8 cellular contexts compared by ENCODE assay signal in the genomic region with DNA sequence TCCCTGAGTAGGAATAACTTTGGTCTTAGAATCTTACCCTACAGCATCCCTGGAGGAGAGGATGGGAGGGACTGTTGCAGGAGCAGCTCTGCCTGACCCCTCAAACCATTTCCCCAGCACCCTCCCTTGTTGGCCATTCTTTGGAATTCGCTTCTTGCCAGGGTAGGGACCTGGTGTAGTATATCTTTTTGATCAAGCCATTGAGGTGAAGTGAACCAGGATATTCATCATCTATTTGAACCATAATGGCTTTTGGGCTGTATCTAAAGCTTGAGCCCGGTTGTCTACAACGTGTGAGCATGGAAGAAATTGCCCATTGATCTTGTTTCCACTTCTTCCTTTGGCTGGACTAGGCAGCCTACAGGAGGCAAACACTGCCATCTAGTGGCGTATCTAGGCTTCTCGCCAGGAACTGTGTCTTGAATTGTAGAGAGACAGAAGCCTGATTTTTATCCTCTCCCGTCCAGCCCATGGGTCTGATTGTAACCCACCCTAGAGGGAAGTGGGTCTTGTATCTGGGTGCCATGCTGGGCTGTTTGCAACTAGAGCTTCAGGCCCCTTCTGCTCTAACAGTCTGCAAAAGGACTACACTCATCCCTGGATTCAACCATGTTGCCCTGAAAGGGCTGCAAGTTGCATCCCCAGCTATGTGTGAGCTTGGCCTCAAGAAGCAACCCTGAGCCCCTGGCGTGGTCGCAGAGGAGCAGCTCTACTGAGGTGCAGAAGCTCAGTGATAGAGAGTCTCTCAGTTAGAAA.
A peak's percentile ranks its signal among the peaks of the same experiment; 100 is the strongest.
DNase-seq lines count a peak whose midpoint lies in the region; ATAC-seq, FAIRE-seq and TF ChIP-seq lines count a peak whose summit lies in the region.

No MANE protein-coding gene starts in this region.

- 14% methylated on average over 8 of the region's 8 CpGs for WGBS in HepG2 (ENCODE audit: low lambda C conversion rate)

- peaks cover 0 to 2% (median 0%) of the 10 kb centered on the region in 4 donors for H3K4me1 Mint-ChIP-seq in CD4-positive, CD25-positive, alpha-beta regulatory T cell

- BruUV-seq in HepG2 (replicated peaks; lab: Mats Ljungman, UMichigan): no TSS peak

- peaks cover 22% of the 10 kb centered on the region for H3K27me3 Mint-ChIP-seq in CD4-positive, CD25-positive, alpha-beta regulatory T cell

- H3K9me3 ChIP-seq in CD4-positive, CD25-positive, alpha-beta regulatory T cell (ENCODE audit: control insufficient read depth in 2 of 2, low read length in 2 of 2): no peaks in the 10 kb centered on the region
- H3K9me3 ChIP-seq in HEK293 (ENCODE audit: control insufficient read depth, insufficient read depth, low read depth, low read length) (no peaks in the 10 kb centered on the region), HepG2 (ENCODE audit: low read length) (no peaks in the 10 kb centered on the region)

- H3K27ac ChIP-seq in CD4-positive, CD25-positive, alpha-beta regulatory T cell (ENCODE audit: insufficient read depth, low read length, poor library complexity, severe bottlenecking): no peak overlapping the region
- H3K27ac ChIP-seq in HEK293 (ENCODE audit: extremely low read depth, low read depth, low read length) (no peak overlapping the region), HepG2 (ENCODE audit: extremely low read length, insufficient read depth, low read length) (no peak overlapping the region)

- POLR2A ChIA-PET in HEK293 (lab: Yijun Ruan, JAX): interaction anchor here (1.0 kb wide), 2 partner anchors 91 to 526 kb away, joined by 3 to 4 read pairs; partner anchors contain the start of gene KALRN
- POLR2A ChIA-PET in HepG2 (lab: Yijun Ruan, JAX): no interaction called here

- intact Hi-C loops in HepG2 (cut with micrococcal nuclease; ENCODE audit: unreplicated experiment): loop anchor here (2.0 to 10.0 kb wide), 2 partner anchors 185 to 209 kb away; no protein-coding TSS in a partner anchor

- no peak overlapping the region for H3K4me2 ChIP-seq in HepG2 (ENCODE audit: low read depth, low read length)

- H3K4me1 ChIP-seq in CD4-positive, CD25-positive, alpha-beta regulatory T cell (ENCODE audit: control insufficient read depth, insufficient read depth, low read length, poor library complexity, severe bottlenecking): no peaks in the 10 kb centered on the region
- H3K4me1 ChIP-seq in HEK293 (ENCODE audit: control insufficient read depth, insufficient read depth, low read length): peaks cover 2% of the 10 kb centered on the region; the same call in 1 of the 2 replicates
- H3K4me1 ChIP-seq in HepG2 (ENCODE audit: insufficient read depth, low read length): peaks cover 4% of the 10 kb centered on the region

- no peaks in the 10 kb centered on the region for H3K79me2 ChIP-seq in HepG2 (ENCODE audit: insufficient read depth, low read length)

- CTCF ChIA-PET in HEK293 (lab: Yijun Ruan, JAX) (interaction anchor here (0.6 to 8.0 kb wide), 55 partner anchors 9 to 908 kb away, joined by 3 to 96 read pairs (median 4); no protein-coding TSS in a partner anchor), HepG2 (lab: Yijun Ruan, JAX; ENCODE audit: low intra/inter-chr PET ratio, low total read pairs) (interaction anchor here (0.8 to 2.5 kb wide), 3 partner anchors 67 to 543 kb away, joined by 3 to 27 read pairs (median 6); no protein-coding TSS in a partner anchor)

- no peak overlapping the region for H3K27ac Mint-ChIP-seq in CD4-positive, CD25-positive, alpha-beta regulatory T cell

- no peak overlapping the region for H2AFZ ChIP-seq in HepG2 (ENCODE audit: low read length)

- TF ChIP-seq POLR2A in HepG2 (IDR thresholded peaks at IDR 0.05; ENCODE audit: insufficient read depth in 1 of 2, low read depth in 2 of 2, low read length in 2 of 2): no peak

- peak; percentile 98 for FAIRE-seq in HepG2 (lab: Jason Lieb, UNC)

- no peaks in the 10 kb centered on the region for H3K36me3 ChIP-seq in CD4-positive, CD25-positive, alpha-beta regulatory T cell (ENCODE audit: control insufficient read depth, insufficient read depth, low read length)
- H3K36me3 ChIP-seq in HEK293 (ENCODE audit: control insufficient read depth in 2 of 2, insufficient read depth in 1 of 2, low read length in 2 of 2) (no peaks in the 10 kb centered on the region), HepG2 (replicated peaks in 1 of 2; ENCODE audit: control insufficient read depth in 1 of 2, insufficient read depth in 2 of 2, low read length in 2 of 2) (no peaks in the 10 kb centered on the region)

- H3K4me3 ChIP-seq in CD4-positive, CD25-positive, alpha-beta regulatory T cell (ENCODE audit: low read depth, low read length): no peak overlapping the region
- H3K4me3 ChIP-seq in HEK293 (ENCODE audit: low read depth, low read length) (no peak overlapping the region), choroid plexus epithelial cell (ENCODE audit: low read depth, low read length) (no peak overlapping the region), HepG2 (replicated peaks in 1 of 3; ENCODE audit: insufficient read depth in 1 of 3, low read depth in 2 of 3, low read length in 3 of 3) (no peak overlapping the region)

- H3K36me3 Mint-ChIP-seq in CD4-positive, CD25-positive, alpha-beta regulatory T cell: no peaks in the 10 kb centered on the region

- TF ChIP-seq CTCF in HEK293 (tag by site-specific recombination; IDR thresholded peaks at IDR 0.05): peak; percentile 68
- peak; percentile 95 for TF ChIP-seq CTCF in choroid plexus epithelial cell (conservative IDR thresholded peaks at IDR 0.05; ENCODE audit: low read depth, low read length)
- TF ChIP-seq CTCF in HepG2 (CRISPR knock-in tag; IDR thresholded peaks at IDR 0.05): peak; percentile 92

- peak; percentile 16 to 69 (median 50) for DNase-seq in CD4-positive, CD25-positive, alpha-beta regulatory T cell
- DNase-seq in NCI-H226: peak; percentile 35
- DNase-seq in activated CD4-positive, alpha-beta T cell treated with anti-CD3 and anti-CD28 coated beads for 24 hours (ENCODE audit: low read depth in 2 of 2): peak; percentile 30 to 44
- DNase-seq in choroid plexus epithelial cell (ENCODE audit: low read depth): peak; percentile 92
- DNase-seq in HepG2 (ENCODE audit: low spot score): peak; percentile 60
- DNase-seq in stimulated activated CD4-positive, alpha-beta T cell treated with anti-CD3 and anti-CD28 coated beads, Interleukin-4, amount 100 ng/mL, for 1 hour: peak; percentile 47

- peak; percentile 83 for TF ChIP-seq RAD21 in HepG2 (CRISPR knock-in tag; IDR thresholded peaks at IDR 0.05)

- H3K27me3 ChIP-seq in CD4-positive, CD25-positive, alpha-beta regulatory T cell (ENCODE audit: control insufficient read depth, insufficient read depth, low read length): peaks cover 9% of the 10 kb centered on the region
- peaks cover 0 to 43% of the 10 kb centered on the region in 2 experiments; a peak in 3 of 5 replicates for H3K27me3 ChIP-seq in HepG2 (ENCODE audit: control insufficient read depth in 1 of 2, insufficient read depth in 2 of 2, low read length in 2 of 2)

- peak; percentile 61 to 65 for ATAC-seq in CD4-positive, CD25-positive, alpha-beta regulatory T cell (ENCODE audit: low read depth in 2 of 2)
- ATAC-seq in HepG2 (peak; percentile 85), GM21447 (IDR thresholded peaks at IDR 0.05; ENCODE audit: unreplicated experiment) (no peak)

- H3K9ac ChIP-seq in HepG2 (ENCODE audit: insufficient read depth, low read depth, low read length): no peak overlapping the region

- H4K20me1 ChIP-seq in HepG2 (ENCODE audit: insufficient read depth, low read length): no peaks in the 10 kb centered on the region

- H3K4me3 Mint-ChIP-seq in CD4-positive, CD25-positive, alpha-beta regulatory T cell: no peak overlapping the region

- H3K9me3 Mint-ChIP-seq in CD4-positive, CD25-positive, alpha-beta regulatory T cell: no peaks in the 10 kb centered on the region

- in situ Hi-C loops in HepG2 (cut with HindIII; ENCODE audit: extremely low pct_ligation_motif_present, low pct_unique_long_range_greater_than_20kb): loop anchor here (5.0 to 10.0 kb wide), 3 partner anchors 127 to 345 kb away; no protein-coding TSS in a partner anchor

- TF ChIP-seq EP300 in HepG2 (IDR thresholded peaks at IDR 0.05; ENCODE audit: low read depth in 2 of 2, low read length in 2 of 2) (no peak), HepG2 (CRISPR knock-in tag; IDR thresholded peaks at IDR 0.05; ENCODE audit: borderline replicate concordance) (no peak)

TF ChIP-seq in HEK293, 187 proteins besides CTCF, POLR2A, EP300 and RAD21:
- TF ChIP-seq ZNF654 (tag by site-specific recombination; IDR thresholded peaks at IDR 0.05; ENCODE audit: low read depth): peak; percentile 94
- TF ChIP-seq, protein P1, sequence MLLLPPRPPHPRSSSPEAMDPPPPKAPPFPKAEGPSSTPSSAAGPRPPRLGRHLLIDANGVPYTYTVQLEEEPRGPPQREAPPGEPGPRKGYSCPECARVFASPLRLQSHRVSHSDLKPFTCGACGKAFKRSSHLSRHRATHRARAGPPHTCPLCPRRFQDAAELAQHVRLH (tag by site-specific recombination; IDR thresholded peaks at IDR 0.05): no peak
- peak; percentile 39; the same call in 1 of the 2 replicates for TF ChIP-seq ZSCAN30 (tag by site-specific recombination; IDR thresholded peaks at IDR 0.05)

Comparison
In these comparisons a context has a peak if more than half of its experiments do, and no peak if none do; other contexts are left out.
1. DNase-seq: peak in every context shown above with its lines; median percentile 92 in choroid plexus epithelial cell; 60 in HepG2; 50 in CD4-positive, CD25-positive, alpha-beta regulatory T cell; 47 in stimulated activated CD4-positive, alpha-beta T cell treated with anti-CD3 and anti-CD28 coated beads, Interleukin-4, amount 100 ng/mL, for 1 hour; 37 in activated CD4-positive, alpha-beta T cell treated with anti-CD3 and anti-CD28 coated beads for 24 hours; 35 in NCI-H226.